Comparison of ENCODE assay signal across 28 cellular contexts in the genomic region with DNA sequence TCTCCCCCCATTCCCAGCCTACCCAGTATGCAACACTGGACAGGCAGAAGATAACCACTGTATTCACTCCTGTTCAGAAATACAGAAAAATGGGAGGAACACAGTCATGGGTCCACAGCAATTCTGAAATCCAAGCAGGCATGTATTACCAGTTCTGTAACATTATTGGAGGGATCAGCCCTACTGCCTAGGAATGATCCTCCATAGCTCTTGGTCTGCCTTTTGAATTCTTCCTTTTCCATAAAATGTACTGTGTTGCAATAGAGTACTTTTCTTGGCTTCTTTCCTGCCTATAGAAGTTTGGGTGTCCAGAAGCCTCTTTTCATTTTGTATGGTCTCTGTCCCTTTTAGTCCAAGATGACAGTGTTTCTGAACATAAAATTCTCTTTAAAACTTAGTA. TPM values are rescaled to one million over a fixed set of nuclear protein-coding genes. Genes with fewer than 3 reads are reported as not detected.
DNase-seq lines count a peak whose midpoint lies in the region; TF ChIP-seq lines count a peak whose summit lies in the region.
"Had no signal": no experiment of that assay in that cellular context is flagged by ENCODE, and none has a peak within 500 bp of the region (broad histone marks: within the 10 kb centered on the region; RNA-seq: fewer than 3 reads in every experiment).

No MANE protein-coding gene starts in this region.

- 0 out of 2 replicates have a peak, but pooled peaks cover 1% of the 10 kb centered on the region for H3K27me3 Mint-ChIP-seq in HFFc6 (ENCODE audit: insufficient read depth)
- H3K27me3 Mint-ChIP-seq: CD8-positive, alpha-beta memory T cell; stimulated activated naive CD8-positive, alpha-beta T cell treated with anti-CD3 and anti-CD28 coated beads, Interleukin-15, Interleukin-2, amounts not matched to agents 100 ng/mL and 50 ng/mL, for 24 hours had no signal

- H3K36me3 ChIP-seq in Peyer's patch: no peaks in the 10 kb centered on the region
- H3K36me3 ChIP-seq: adrenal gland, BE2C, heart right ventricle, neural progenitor cell, right atrium auricular region, spleen had no signal

- TF ChIP-seq CTCF in AG10803 (conservative IDR thresholded peaks at IDR 0.05; ENCODE audit: low read length) (no peak), HFFc6 (IDR thresholded peaks at IDR 0.05) (no peak), choroid plexus epithelial cell (conservative IDR thresholded peaks at IDR 0.05; ENCODE audit: low read depth, low read length) (no peak), Peyer's patch (IDR thresholded peaks at IDR 0.05) (no peak)

- no peak overlapping the region for H3K27ac ChIP-seq in Peyer's patch
- H3K27ac ChIP-seq: adrenal gland, heart right ventricle, neural progenitor cell, right atrium auricular region, spleen, testis had no signal

- H3K4me3 Mint-ChIP-seq in HFFc6: no peak overlapping the region
- H3K4me3 Mint-ChIP-seq: brain; CD8-positive, alpha-beta memory T cell; neural progenitor cell; stimulated activated naive CD8-positive, alpha-beta T cell treated with anti-CD3 and anti-CD28 coated beads, Interleukin-15, Interleukin-2, amounts not matched to agents 100 ng/mL and 50 ng/mL, for 24 hours had no signal

- H3K4me3 ChIP-seq in AG10803 (ENCODE audit: low read length): no peak overlapping the region
- H3K4me3 ChIP-seq in choroid plexus epithelial cell (ENCODE audit: low read depth, low read length): no peak overlapping the region
- no peak overlapping the region for H3K4me3 ChIP-seq in Peyer's patch
- H3K4me3 ChIP-seq: A549, adrenal gland, heart right ventricle, neural progenitor cell, right atrium auricular region, spleen, testis had no signal

- H3K4me1 ChIP-seq in Peyer's patch: no peaks in the 10 kb centered on the region
- H3K4me1 ChIP-seq: adrenal gland, BE2C, right atrium auricular region, spleen, testis had no signal

- DNase-seq in AG10803 (ENCODE audit: low read depth): peak; percentile 23
- DNase-seq in HFFc6: peak; percentile 3
- peak; percentile 47 for DNase-seq in choroid plexus epithelial cell (ENCODE audit: low read depth)
- peak; percentile 42 for DNase-seq in iris pigment epithelial cell (ENCODE audit: low read depth)
- DNase-seq in T-helper 9 cell: no peak
- no peak for DNase-seq in NCI-H1417 (lab: John Stamatoyannopoulos, UW)
- no peak for DNase-seq in Peyer's patch
- no peak for DNase-seq in stimulated activated CD4-positive, alpha-beta T cell treated with anti-CD3 and anti-CD28 coated beads, Interleukin-15, amount 100 ng/mL, for 24 hours
- DNase-seq: activated CD4-positive, alpha-beta T cell treated with anti-CD3 and anti-CD28 coated beads, Interleukin-2, amount 50 U/mL, for 4 hours; activated CD4-positive, CD25-positive, alpha-beta regulatory T cell; activated naive CD4-positive, alpha-beta T cell; adrenal gland; BE2C; CD8-positive, alpha-beta memory T cell; DMS 273 treated with DMSO at 0.1 percent for 48 hours; foreskin melanocyte; heart right ventricle; NCI-H1694; NCI-H82; SK-N-SH; spleen; stimulated activated CD8-positive, alpha-beta memory T cell treated with anti-CD3 and anti-CD28 coated beads, Interleukin-4, amount 100 ng/mL, for 48 hours; testis had no signal

- no peaks in the 10 kb centered on the region for H3K27me3 ChIP-seq in Peyer's patch
- H3K27me3 ChIP-seq: adrenal gland, BE2C, heart right ventricle, neural progenitor cell, right atrium auricular region, spleen, testis had no signal

- TF ChIP-seq POLR2A in Peyer's patch (IDR thresholded peaks at IDR 0.05): no peak

- H3K9me3 Mint-ChIP-seq in HFFc6: no peaks in the 10 kb centered on the region
- H3K9me3 Mint-ChIP-seq: brain; CD8-positive, alpha-beta memory T cell; stimulated activated naive CD8-positive, alpha-beta T cell treated with anti-CD3 and anti-CD28 coated beads, Interleukin-15, Interleukin-2, amounts not matched to agents 100 ng/mL and 50 ng/mL, for 24 hours had no signal

- H3K36me3 Mint-ChIP-seq in HFFc6 (ENCODE audit: low read depth): peaks cover 19% of the 10 kb centered on the region

- H3K9me3 ChIP-seq in Peyer's patch: no peaks in the 10 kb centered on the region
- H3K9me3 ChIP-seq: A549, adrenal gland, BE2C, heart right ventricle, right atrium auricular region, SK-N-SH, spleen, testis had no signal

- H3K4me1 Mint-ChIP-seq in HFFc6 (ENCODE audit: low read depth): peaks cover 44% of the 10 kb centered on the region
- H3K4me1 Mint-ChIP-seq: CD8-positive, alpha-beta memory T cell had no signal

- peak overlapping the region; percentile 47 for H3K27ac Mint-ChIP-seq in HFFc6
- H3K27ac Mint-ChIP-seq: brain; CD8-positive, alpha-beta memory T cell; neural progenitor cell; stimulated activated naive CD8-positive, alpha-beta T cell treated with anti-CD3 and anti-CD28 coated beads, Interleukin-15, Interleukin-2, amounts not matched to agents 100 ng/mL and 50 ng/mL, for 24 hours had no signal

RNA-seq across cellular contexts. Expression of gene SPATS2, which starts 46.5 kb away (rescaled TPM):
- total RNA-seq in HFFc6 (2021; fragmentation: NEBNext Ultra II Directional; extraction: Animal tissue kit (Norgen Biotek cat#: 25700)): 10 to 100 TPM; 33.4 to 64.4 (median 50.9) TPM
- 10 to 100 TPM; 20.2 to 49.5 (median 24.8) TPM for total RNA-seq in Peyer's patch

Comparison
In these comparisons a context has a peak if more than half of its experiments do, and no peak if none do; other contexts are left out.
1. DNase-seq: peak in AG10803 (single experiment), HFFc6 (single experiment), choroid plexus epithelial cell (single experiment) and iris pigment epithelial cell (single experiment); none in T-helper 9 cell (single experiment), NCI-H1417 (0 of 3), Peyer's patch (0 of 3) and stimulated activated CD4-positive, alpha-beta T cell treated with anti-CD3 and anti-CD28 coated beads, Interleukin-15, amount 100 ng/mL, for 24 hours (single experiment).